ENCODE assay signal across 14 cellular contexts in the genomic region with DNA sequence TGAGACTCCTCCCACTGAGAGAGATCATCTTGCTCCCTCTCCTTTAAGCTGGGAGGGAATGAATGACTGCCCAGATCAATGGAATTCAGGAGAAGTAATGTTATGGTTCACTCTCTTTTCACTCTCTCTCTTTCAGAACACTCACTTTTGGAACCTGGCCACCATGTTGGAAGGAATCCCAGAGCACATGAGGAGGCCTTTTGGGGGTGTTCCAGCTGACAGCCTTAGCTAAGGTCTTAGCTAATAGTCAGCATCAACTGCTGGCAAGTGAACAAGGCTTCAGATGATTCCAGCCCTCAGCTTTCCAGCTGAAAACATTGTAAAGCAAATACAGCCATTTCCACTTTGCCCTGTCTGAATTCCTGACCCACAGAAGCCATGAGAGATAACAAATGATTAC.
A peak's percentile ranks its signal among the peaks of the same experiment; 100 is the strongest.
DNase-seq lines count a peak whose midpoint lies in the region; ATAC-seq and TF ChIP-seq lines count a peak whose summit lies in the region.
"Had no signal": no experiment of that assay in that cellular context is flagged by ENCODE, and none has a peak within 500 bp of the region (broad histone marks: within the 10 kb centered on the region; RNA-seq: fewer than 3 reads in every experiment).

No MANE protein-coding gene starts in this region.

- H3K9me3 ChIP-seq in adipocyte (ENCODE audit: control insufficient read depth, low read length): no peaks in the 10 kb centered on the region

- peaks cover 2% of the 10 kb centered on the region for H3K4me1 ChIP-seq in adipocyte (ENCODE audit: control insufficient read depth, insufficient read depth, low read length)

- no peaks in the 10 kb centered on the region for H3K27me3 ChIP-seq in adipocyte (replicated peaks; ENCODE audit: control insufficient read depth, insufficient read depth, low read length)

- H3K4me3 ChIP-seq in adipocyte (ENCODE audit: low read length) (no peak overlapping the region), foreskin fibroblast (ENCODE audit: low read depth in 1 of 2, low read length in 2 of 2) (no peak overlapping the region), skeletal muscle cell (ENCODE audit: low read depth, low read length) (no peak overlapping the region)

- no peaks in the 10 kb centered on the region for H3K36me3 ChIP-seq in adipocyte (ENCODE audit: control insufficient read depth, insufficient read depth, low read length, severe bottlenecking)

- no peak overlapping the region for H3K9ac ChIP-seq in adipocyte (ENCODE audit: low read length)

- ATAC-seq in GM18867 (IDR thresholded peaks at IDR 0.05; ENCODE audit: unreplicated experiment): no peak
- no peak for ATAC-seq in HG02938 (IDR thresholded peaks at IDR 0.05; ENCODE audit: unreplicated experiment)
- ATAC-seq: HepG2 had no signal

- TF ChIP-seq CTCF in foreskin fibroblast (IDR thresholded peaks at IDR 0.05; ENCODE audit: low read depth, low read length): no peak

- DNase-seq in HT1080 (ENCODE audit: low read depth): peak; percentile 18
- DNase-seq in adipocyte (ENCODE audit: low read depth): peak; percentile 4
- peak; percentile 41 to 62 for DNase-seq in foreskin fibroblast
- peak; percentile 55 for DNase-seq in skeletal muscle cell (ENCODE audit: low read depth)
- DNase-seq in foreskin melanocyte: no peak
- no peak for DNase-seq in NCI-H2227 treated with DMSO at 0.1 percent for 48 hours (lab: John Stamatoyannopoulos, UW)
- DNase-seq: activated gamma-delta T cell treated with Interleukin-2 at 50 U/mL for 16 hours; CD4-positive, alpha-beta memory T cell; cortex of kidney; naive B cell; SIG-M5 had no signal

Comparison
In these comparisons a context has a peak if more than half of its experiments do, and no peak if none do; other contexts are left out.
1. DNase-seq: peak in HT1080 (single experiment), adipocyte (single experiment), foreskin fibroblast (2 of 2) and skeletal muscle cell (single experiment); none in foreskin melanocyte (single experiment) and NCI-H2227 treated with DMSO at 0.1 percent for 48 hours (single experiment).